Comparison of ENCODE assay signal across 28 cellular contexts in genomic region chr4:75046226-75046625, GRCh38.
"Had no signal": no experiment of that assay in that cellular context is flagged by ENCODE, and none has a peak within 500 bp of the region (broad histone marks: within the 10 kb centered on the region; RNA-seq: fewer than 3 reads in every experiment).

No MANE protein-coding gene starts in this region.

- H3K9me3 ChIP-seq: adrenal gland, body of pancreas, colonic mucosa had no signal

- DNase-seq: activated CD4-positive, alpha-beta T cell treated with anti-CD3 and anti-CD28 coated beads for 48 hours; activated CD4-positive, alpha-beta T cell treated with anti-CD3 and anti-CD28 coated beads, Interleukin-2, amount 50 U/mL, for 1 hour; activated CD4-positive, alpha-beta T cell treated with anti-CD3 and anti-CD28 coated beads, Interleukin-2, amount 50 U/mL, for 48 hours; activated CD8-positive, alpha-beta memory T cell treated with anti-CD3 and anti-CD28 coated beads for 24 hours; activated CD8-positive, alpha-beta T cell treated with anti-CD3 and anti-CD28 coated beads for 36 hours; activated effector memory CD4-positive, alpha-beta T cell treated with anti-CD3 and anti-CD28 coated beads, Interleukin-2, amount 50 U/mL, for 16 hours; activated naive CD4-positive, alpha-beta T cell treated with anti-CD3 and anti-CD28 coated beads for 36 hours; activated naive CD8-positive, alpha-beta T cell treated with anti-CD3 and anti-CD28 coated beads for 36 hours; activated naive CD8-positive, alpha-beta T cell treated with anti-CD3 and anti-CD28 coated beads, Interleukin-2, amount 50 U/mL, for 24 hours; activated T-cell treated with anti-CD3 and anti-CD28 coated beads, Interleukin-2, amount 50 U/mL, for 4 hours; adrenal gland; amygdala; aorta; body of pancreas; central memory CD4-positive, alpha-beta T cell; cerebellar nuclear complex; colonic mucosa; dorsolateral prefrontal cortex; effector memory CD4-positive, alpha-beta T cell; endodermal cell; foreskin fibroblast; T-helper 2 cell had no signal

- H3K4me3 ChIP-seq: adrenal gland, body of pancreas, colonic mucosa, dorsolateral prefrontal cortex had no signal

- H3K36me3 Mint-ChIP-seq: activated naive CD4-positive, alpha-beta T cell treated with anti-CD3 and anti-CD28 coated beads, Interleukin-2, amount 50 U/mL, for 24 hours; activated naive CD8-positive, alpha-beta T cell treated with anti-CD3 and anti-CD28 coated beads for 36 hours; WTC11 had no signal

- H3K36me3 ChIP-seq: adrenal gland, colonic mucosa had no signal

- H3K4me3 Mint-ChIP-seq: activated CD8-positive, alpha-beta T cell treated with anti-CD3 and anti-CD28 coated beads for 36 hours; activated naive CD4-positive, alpha-beta T cell treated with anti-CD3 and anti-CD28 coated beads for 36 hours; activated naive CD4-positive, alpha-beta T cell treated with anti-CD3 and anti-CD28 coated beads, Interleukin-2, amount 50 U/mL, for 24 hours; activated naive CD8-positive, alpha-beta T cell treated with anti-CD3 and anti-CD28 coated beads for 36 hours; activated naive CD8-positive, alpha-beta T cell treated with anti-CD3 and anti-CD28 coated beads, Interleukin-2, amount 50 U/mL, for 24 hours; activated T-cell treated with anti-CD3 and anti-CD28 coated beads, Interleukin-2, amount 50 U/mL, for 4 hours; endodermal cell; WTC11 had no signal

- H3K9me3 Mint-ChIP-seq: activated CD8-positive, alpha-beta T cell treated with anti-CD3 and anti-CD28 coated beads for 36 hours; activated naive CD8-positive, alpha-beta T cell treated with anti-CD3 and anti-CD28 coated beads for 36 hours; activated naive CD8-positive, alpha-beta T cell treated with anti-CD3 and anti-CD28 coated beads, Interleukin-2, amount 50 U/mL, for 24 hours; activated T-helper 2 cell treated with anti-CD3 and anti-CD28 coated beads, Interferon-gamma antibody, Interleukin-2, Interleukin-4, amounts not matched to agents 10 μg/mL and 5 μg/mL and 100 μg/mL, durations not matched to agents 14 hours and 24 hours and 36 hours; endodermal cell had no signal

- H3K27me3 ChIP-seq: adrenal gland, body of pancreas, colonic mucosa, dorsolateral prefrontal cortex had no signal

- H3K27ac Mint-ChIP-seq: activated CD8-positive, alpha-beta T cell treated with anti-CD3 and anti-CD28 coated beads for 36 hours; activated naive CD4-positive, alpha-beta T cell treated with anti-CD3 and anti-CD28 coated beads for 36 hours; activated naive CD4-positive, alpha-beta T cell treated with anti-CD3 and anti-CD28 coated beads, Interleukin-2, amount 50 U/mL, for 24 hours; activated naive CD8-positive, alpha-beta T cell treated with anti-CD3 and anti-CD28 coated beads for 36 hours; activated naive CD8-positive, alpha-beta T cell treated with anti-CD3 and anti-CD28 coated beads, Interleukin-2, amount 50 U/mL, for 24 hours; activated T-helper 2 cell treated with anti-CD3 and anti-CD28 coated beads, Interferon-gamma antibody, Interleukin-2, Interleukin-4, amounts not matched to agents 10 μg/mL and 5 μg/mL and 100 μg/mL, durations not matched to agents 14 hours and 24 hours and 36 hours; endodermal cell; WTC11 had no signal

- H3K4me1 Mint-ChIP-seq: activated naive CD4-positive, alpha-beta T cell treated with anti-CD3 and anti-CD28 coated beads, Interleukin-2, amount 50 U/mL, for 24 hours; activated naive CD8-positive, alpha-beta T cell treated with anti-CD3 and anti-CD28 coated beads for 36 hours had no signal

- H3K4me1 ChIP-seq: adrenal gland, body of pancreas, colonic mucosa had no signal

- H3K27me3 Mint-ChIP-seq: activated naive CD8-positive, alpha-beta T cell treated with anti-CD3 and anti-CD28 coated beads for 36 hours; activated naive CD8-positive, alpha-beta T cell treated with anti-CD3 and anti-CD28 coated beads, Interleukin-2, amount 50 U/mL, for 24 hours had no signal

- H3K27ac ChIP-seq: adrenal gland, body of pancreas, colonic mucosa, dorsolateral prefrontal cortex, VCaP had no signal

- ATAC-seq: activated CD4-positive, CD25-positive, alpha-beta regulatory T cell treated with anti-CD3 and anti-CD28 coated beads, Interleukin-2, amount 50 U/mL, for 24 hours; activated CD8-positive, alpha-beta T cell treated with anti-CD3 and anti-CD28 coated beads for 36 hours; activated naive CD8-positive, alpha-beta T cell treated with anti-CD3 and anti-CD28 coated beads, Interleukin-2, amount 50 U/mL, for 24 hours; activated T-cell treated with anti-CD3 and anti-CD28 coated beads, Interleukin-2, amount 50 U/mL, for 4 hours; body of pancreas; esophagus mucosa had no signal
